1 cellular context compared by ENCODE assay signal in the genomic region with DNA sequence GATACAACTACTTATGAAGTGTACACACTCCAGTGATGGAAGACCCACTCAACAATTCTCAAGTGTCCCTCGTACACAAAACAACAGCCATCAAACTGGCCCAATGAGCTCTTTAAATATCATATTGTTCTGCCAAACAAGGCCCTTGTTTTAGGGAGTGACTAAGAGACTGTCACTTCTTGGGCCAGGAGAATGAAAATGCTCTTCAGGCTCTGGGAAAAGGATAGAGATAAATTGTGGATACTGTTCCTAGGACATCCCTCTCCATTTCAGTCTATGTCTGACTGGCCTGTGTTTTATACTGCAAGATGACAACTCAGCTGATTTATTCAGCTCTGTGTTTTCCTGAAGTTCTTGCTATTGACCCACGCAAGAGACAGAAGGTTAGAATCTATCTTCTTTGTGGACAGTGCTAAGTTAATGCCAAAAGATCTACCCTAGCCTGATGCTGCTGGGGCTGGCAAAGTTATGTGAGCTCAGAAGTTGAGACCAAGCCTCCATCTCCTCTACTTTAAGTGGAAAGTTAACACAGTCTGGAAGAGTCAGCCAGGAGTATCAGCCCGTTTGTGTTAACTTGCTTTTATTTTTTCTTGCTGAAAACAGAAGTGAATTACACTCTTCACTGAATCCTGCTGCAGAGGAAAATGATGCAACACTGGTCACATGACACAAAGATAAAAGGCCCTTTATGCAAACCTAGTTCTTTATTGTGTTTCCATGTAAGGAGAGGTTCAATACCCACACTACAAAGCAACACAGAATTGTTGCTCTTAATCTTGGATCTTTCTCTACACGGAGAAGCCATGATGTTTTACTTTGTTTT.
TF ChIP-seq lines count a peak whose summit lies in the region.

No MANE protein-coding gene starts in this region.

TF ChIP-seq in K562, 482 proteins besides CTCF, POLR2A, EP300 and RAD21 (continued from another document and continues in another):
- TF ChIP-seq, protein P1, sequence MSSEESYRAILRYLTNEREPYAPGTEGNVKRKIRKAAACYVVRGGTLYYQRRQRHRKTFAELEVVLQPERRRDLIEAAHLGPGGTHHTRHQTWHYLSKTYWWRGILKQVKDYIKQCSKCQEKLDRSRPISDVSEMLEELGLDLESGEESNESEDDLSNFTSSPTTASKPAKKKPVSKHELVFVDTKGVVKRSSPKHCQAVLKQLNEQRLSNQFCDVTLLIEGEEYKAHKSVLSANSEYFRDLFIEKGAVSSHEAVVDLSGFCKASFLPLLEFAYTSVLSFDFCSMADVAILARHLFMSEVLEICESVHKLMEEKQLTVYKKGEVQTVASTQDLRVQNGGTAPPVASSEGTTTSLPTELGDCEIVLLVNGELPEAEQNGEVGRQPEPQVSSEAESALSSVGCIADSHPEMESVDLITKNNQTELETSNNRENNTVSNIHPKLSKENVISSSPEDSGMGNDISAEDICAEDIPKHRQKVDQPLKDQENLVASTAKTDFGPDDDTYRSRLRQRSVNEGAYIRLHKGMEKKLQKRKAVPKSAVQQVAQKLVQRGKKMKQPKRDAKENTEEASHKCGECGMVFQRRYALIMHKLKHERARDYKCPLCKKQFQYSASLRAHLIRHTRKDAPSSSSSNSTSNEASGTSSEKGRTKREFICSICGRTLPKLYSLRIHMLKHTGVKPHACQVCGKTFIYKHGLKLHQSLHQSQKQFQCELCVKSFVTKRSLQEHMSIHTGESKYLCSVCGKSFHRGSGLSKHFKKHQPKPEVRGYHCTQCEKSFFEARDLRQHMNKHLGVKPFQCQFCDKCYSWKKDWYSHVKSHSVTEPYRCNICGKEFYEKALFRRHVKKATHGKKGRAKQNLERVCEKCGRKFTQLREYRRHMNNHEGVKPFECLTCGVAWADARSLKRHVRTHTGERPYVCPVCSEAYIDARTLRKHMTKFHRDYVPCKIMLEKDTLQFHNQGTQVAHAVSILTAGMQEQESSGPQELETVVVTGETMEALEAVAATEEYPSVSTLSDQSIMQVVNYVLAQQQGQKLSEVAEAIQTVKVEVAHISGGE (CRISPR knock-in tag; IDR thresholded peaks at IDR 0.05): no peak
- TF ChIP-seq RAD51 (IDR thresholded peaks at IDR 0.05; ENCODE audit: borderline replicate concordance, low read depth) (peak; percentile 69; the same call in 1 of the 2 replicates), JUND (IDR thresholded peaks at IDR 0.05; ENCODE audit: borderline replicate concordance, low read depth, low read length) (peak; percentile 28; the same call in 1 of the 2 replicates), JUND (tag; IDR thresholded peaks at IDR 0.05; ENCODE audit: borderline replicate concordance, low read depth, low read length) (no peak), ZSCAN32 (CRISPR knock-in tag; IDR thresholded peaks at IDR 0.05) (peak; percentile 74; the same call in 1 of the 2 replicates), MECOM (CRISPR knock-in tag; IDR thresholded peaks at IDR 0.05) (no peak), TOE1 (IDR thresholded peaks at IDR 0.05; ENCODE audit: borderline replicate concordance) (peak; percentile 55; the same call in 1 of the 2 replicates), TOE1 (CRISPR knock-in tag; IDR thresholded peaks at IDR 0.05; ENCODE audit: borderline replicate concordance, low read depth) (no peak), ZNF197 (CRISPR knock-in tag; IDR thresholded peaks at IDR 0.05; ENCODE audit: low read depth) (no peak), CEBPB (tag; IDR thresholded peaks at IDR 0.05) (peak; percentile 81), TARDBP (IDR thresholded peaks at IDR 0.05) (no peak), RFX5 (IDR thresholded peaks at IDR 0.05; ENCODE audit: low read depth, low read length) (no peak), TRIM24 (IDR thresholded peaks at IDR 0.05) (peak in 1 of 2 experiments; percentile 33; a peak in 1 of 4 replicates), SRSF3 (IDR thresholded peaks at IDR 0.05; ENCODE audit: insufficient read depth, low read length) (no peak), FOXK1 (CRISPR knock-in tag; IDR thresholded peaks at IDR 0.05; ENCODE audit: borderline replicate concordance) (no peak), ZBED1 (IDR thresholded peaks at IDR 0.05) (no peak), SREBF2 (CRISPR knock-in tag; IDR thresholded peaks at IDR 0.05) (no peak), HNRNPK (IDR thresholded peaks at IDR 0.05; ENCODE audit: low read depth, low read length, poor library complexity, severe bottlenecking) (no peak), PML (IDR thresholded peaks at IDR 0.05; ENCODE audit: low read length) (no peak), NCOA1 (IDR thresholded peaks at IDR 0.05; ENCODE audit: low read depth) (no peak), CBFB (CRISPR knock-in tag; IDR thresholded peaks at IDR 0.05) (no peak), ZNF696 (CRISPR knock-in tag; conservative IDR thresholded peaks at IDR 0.05) (no peak), FOXJ3 (CRISPR knock-in tag; IDR thresholded peaks at IDR 0.05) (no peak), NFIX (CRISPR knock-in tag; IDR thresholded peaks at IDR 0.05; ENCODE audit: low read depth) (no peak), NUFIP1 (IDR thresholded peaks at IDR 0.05; ENCODE audit: partially characterized antibody) (no peak), ZNF583 (CRISPR knock-in tag; IDR thresholded peaks at IDR 0.05) (no peak), STAT5A (IDR thresholded peaks at IDR 0.05; ENCODE audit: borderline replicate concordance, low read length) (no peak), NR1H2 (CRISPR knock-in tag; IDR thresholded peaks at IDR 0.05) (no peak), ZC3H8 (IDR thresholded peaks at IDR 0.05) (no peak), ZNF785 (CRISPR knock-in tag; IDR thresholded peaks at IDR 0.05) (no peak), SPI1 (IDR thresholded peaks at IDR 0.05; ENCODE audit: borderline replicate concordance, low read depth, low read length) (no peak), ZNF124 (CRISPR knock-in tag; IDR thresholded peaks at IDR 0.05) (no peak), JUN (IDR thresholded peaks at IDR 0.05; ENCODE audit: borderline replicate concordance, low read depth, low read length) (no peak), JUN (CRISPR knock-in tag; IDR thresholded peaks at IDR 0.05; ENCODE audit: borderline replicate concordance) (no peak), THRAP3 (IDR thresholded peaks at IDR 0.05; ENCODE audit: borderline replicate concordance) (no peak), NFE2 (IDR thresholded peaks at IDR 0.05; ENCODE audit: low read depth) (no peak), ZNF384 (IDR thresholded peaks at IDR 0.05; ENCODE audit: low read depth, low read length) (no peak), NFYB (IDR thresholded peaks at IDR 0.05; ENCODE audit: extremely low read depth, insufficient read length) (no peak), TCF7L2 (IDR thresholded peaks at IDR 0.05; ENCODE audit: low read depth, low read length) (no peak), SRSF9 (IDR thresholded peaks at IDR 0.05; ENCODE audit: borderline replicate concordance, low read depth, low read length) (no peak), DNMT1 (IDR thresholded peaks at IDR 0.05) (no peak), NR3C1 (CRISPR knock-in tag; IDR thresholded peaks at IDR 0.05) (no peak), CREBBP (IDR thresholded peaks at IDR 0.05; ENCODE audit: low read depth, low read length) (no peak)
- TF ChIP-seq, protein P2, sequence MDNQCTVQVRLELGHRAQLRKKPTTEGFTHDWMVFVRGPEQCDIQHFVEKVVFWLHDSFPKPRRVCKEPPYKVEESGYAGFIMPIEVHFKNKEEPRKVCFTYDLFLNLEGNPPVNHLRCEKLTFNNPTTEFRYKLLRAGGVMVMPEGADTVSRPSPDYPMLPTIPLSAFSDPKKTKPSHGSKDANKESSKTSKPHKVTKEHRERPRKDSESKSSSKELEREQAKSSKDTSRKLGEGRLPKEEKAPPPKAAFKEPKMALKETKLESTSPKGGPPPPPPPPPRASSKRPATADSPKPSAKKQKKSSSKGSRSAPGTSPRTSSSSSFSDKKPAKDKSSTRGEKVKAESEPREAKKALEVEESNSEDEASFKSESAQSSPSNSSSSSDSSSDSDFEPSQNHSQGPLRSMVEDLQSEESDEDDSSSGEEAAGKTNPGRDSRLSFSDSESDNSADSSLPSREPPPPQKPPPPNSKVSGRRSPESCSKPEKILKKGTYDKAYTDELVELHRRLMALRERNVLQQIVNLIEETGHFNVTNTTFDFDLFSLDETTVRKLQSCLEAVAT (IDR thresholded peaks at IDR 0.05): no peak
- TF ChIP-seq, protein P3, sequence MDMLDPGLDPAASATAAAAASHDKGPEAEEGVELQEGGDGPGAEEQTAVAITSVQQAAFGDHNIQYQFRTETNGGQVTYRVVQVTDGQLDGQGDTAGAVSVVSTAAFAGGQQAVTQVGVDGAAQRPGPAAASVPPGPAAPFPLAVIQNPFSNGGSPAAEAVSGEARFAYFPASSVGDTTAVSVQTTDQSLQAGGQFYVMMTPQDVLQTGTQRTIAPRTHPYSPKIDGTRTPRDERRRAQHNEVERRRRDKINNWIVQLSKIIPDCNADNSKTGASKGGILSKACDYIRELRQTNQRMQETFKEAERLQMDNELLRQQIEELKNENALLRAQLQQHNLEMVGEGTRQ (CRISPR knock-in tag; IDR thresholded peaks at IDR 0.05): peak; percentile 68
- TF ChIP-seq, protein P4, sequence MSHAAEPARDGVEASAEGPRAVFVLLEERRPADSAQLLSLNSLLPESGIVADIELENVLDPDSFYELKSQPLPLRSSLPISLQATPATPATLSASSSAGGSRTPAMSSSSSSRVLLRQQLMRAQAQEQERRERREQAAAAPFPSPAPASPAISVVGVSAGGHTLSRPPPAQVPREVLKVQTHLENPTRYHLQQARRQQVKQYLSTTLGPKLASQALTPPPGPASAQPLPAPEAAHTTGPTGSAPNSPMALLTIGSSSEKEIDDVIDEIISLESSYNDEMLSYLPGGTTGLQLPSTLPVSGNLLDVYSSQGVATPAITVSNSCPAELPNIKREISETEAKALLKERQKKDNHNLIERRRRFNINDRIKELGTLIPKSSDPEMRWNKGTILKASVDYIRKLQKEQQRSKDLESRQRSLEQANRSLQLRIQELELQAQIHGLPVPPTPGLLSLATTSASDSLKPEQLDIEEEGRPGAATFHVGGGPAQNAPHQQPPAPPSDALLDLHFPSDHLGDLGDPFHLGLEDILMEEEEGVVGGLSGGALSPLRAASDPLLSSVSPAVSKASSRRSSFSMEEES (CRISPR knock-in tag; IDR thresholded peaks at IDR 0.05): peak; percentile 96
- TF ChIP-seq, protein P5, sequence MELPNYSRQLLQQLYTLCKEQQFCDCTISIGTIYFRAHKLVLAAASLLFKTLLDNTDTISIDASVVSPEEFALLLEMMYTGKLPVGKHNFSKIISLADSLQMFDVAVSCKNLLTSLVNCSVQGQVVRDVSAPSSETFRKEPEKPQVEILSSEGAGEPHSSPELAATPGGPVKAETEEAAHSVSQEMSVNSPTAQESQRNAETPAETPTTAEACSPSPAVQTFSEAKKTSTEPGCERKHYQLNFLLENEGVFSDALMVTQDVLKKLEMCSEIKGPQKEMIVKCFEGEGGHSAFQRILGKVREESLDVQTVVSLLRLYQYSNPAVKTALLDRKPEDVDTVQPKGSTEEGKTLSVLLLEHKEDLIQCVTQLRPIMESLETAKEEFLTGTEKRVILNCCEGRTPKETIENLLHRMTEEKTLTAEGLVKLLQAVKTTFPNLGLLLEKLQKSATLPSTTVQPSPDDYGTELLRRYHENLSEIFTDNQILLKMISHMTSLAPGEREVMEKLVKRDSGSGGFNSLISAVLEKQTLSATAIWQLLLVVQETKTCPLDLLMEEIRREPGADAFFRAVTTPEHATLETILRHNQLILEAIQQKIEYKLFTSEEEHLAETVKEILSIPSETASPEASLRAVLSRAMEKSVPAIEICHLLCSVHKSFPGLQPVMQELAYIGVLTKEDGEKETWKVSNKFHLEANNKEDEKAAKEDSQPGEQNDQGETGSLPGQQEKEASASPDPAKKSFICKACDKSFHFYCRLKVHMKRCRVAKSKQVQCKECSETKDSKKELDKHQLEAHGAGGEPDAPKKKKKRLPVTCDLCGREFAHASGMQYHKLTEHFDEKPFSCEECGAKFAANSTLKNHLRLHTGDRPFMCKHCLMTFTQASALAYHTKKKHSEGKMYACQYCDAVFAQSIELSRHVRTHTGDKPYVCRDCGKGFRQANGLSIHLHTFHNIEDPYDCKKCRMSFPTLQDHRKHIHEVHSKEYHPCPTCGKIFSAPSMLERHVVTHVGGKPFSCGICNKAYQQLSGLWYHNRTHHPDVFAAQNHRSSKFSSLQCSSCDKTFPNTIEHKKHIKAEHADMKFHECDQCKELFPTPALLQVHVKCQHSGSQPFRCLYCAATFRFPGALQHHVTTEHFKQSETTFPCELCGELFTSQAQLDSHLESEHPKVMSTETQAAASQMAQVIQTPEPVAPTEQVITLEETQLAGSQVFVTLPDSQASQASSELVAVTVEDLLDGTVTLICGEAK (IDR thresholded peaks at IDR 0.05): no peak
- TF ChIP-seq, protein P5 (CRISPR knock-in tag; IDR thresholded peaks at IDR 0.05): no peak
